Comparison of ENCODE assay signal across 13 cellular contexts in the genomic region with DNA sequence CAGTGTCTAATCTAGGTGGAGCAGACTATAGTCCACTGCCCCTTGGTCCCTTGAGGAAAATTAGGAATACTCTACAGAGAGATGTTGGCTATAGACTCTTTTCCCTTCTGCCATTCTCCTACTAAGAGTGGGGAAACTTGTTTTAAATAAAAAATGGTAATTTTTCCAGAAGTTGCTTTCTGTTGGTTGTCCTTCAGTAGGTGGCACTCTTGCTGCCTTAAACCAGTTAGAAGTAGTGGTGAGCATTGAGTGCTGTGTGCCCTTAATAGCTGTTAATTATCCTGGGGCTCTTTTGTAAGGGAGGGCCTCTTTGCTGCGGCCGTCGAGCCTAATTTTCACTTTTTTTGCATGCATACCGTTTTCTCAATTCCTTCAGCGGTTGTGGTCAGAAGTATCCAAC. TPM values are rescaled to one million over a fixed set of nuclear protein-coding genes. Genes with fewer than 3 reads are reported as not detected.
DNase-seq lines count a peak whose midpoint lies in the region; ATAC-seq and TF ChIP-seq lines count a peak whose summit lies in the region.
"Had no signal": no experiment of that assay in that cellular context is flagged by ENCODE, and none has a peak within 500 bp of the region (broad histone marks: within the 10 kb centered on the region; RNA-seq: fewer than 3 reads in every experiment).

No MANE protein-coding gene starts in this region.

- no peaks in the 10 kb centered on the region for H3K9me3 ChIP-seq in CD4-positive, CD25-positive, alpha-beta regulatory T cell (ENCODE audit: control insufficient read depth in 2 of 2, low read length in 2 of 2)
- H3K9me3 ChIP-seq in ascending aorta = no peaks in the 10 kb centered on the region

- no CpG with 5 or more reads among the region's 5 CpGs for WGBS in mesendoderm (ENCODE audit: extremely low coverage, insufficient coverage, low lambda C conversion rate)

- peaks cover 32% of the 10 kb centered on the region for H3K36me3 Mint-ChIP-seq in CD4-positive, CD25-positive, alpha-beta regulatory T cell
- H3K36me3 Mint-ChIP-seq in HFFc6 (ENCODE audit: low read depth) = peaks cover 7% of the 10 kb centered on the region
- H3K36me3 Mint-ChIP-seq in activated T-helper 17 cell treated with anti-CD3 and anti-CD28 coated beads, Interleukin-2, amount 50 U/mL, for 72 hours (ENCODE audit: low read depth) = peaks cover 61% of the 10 kb centered on the region

- no peak overlapping the region for H3K27ac ChIP-seq in CD4-positive, CD25-positive, alpha-beta regulatory T cell (ENCODE audit: insufficient read depth, low read length, poor library complexity, severe bottlenecking)
- H3K27ac ChIP-seq in mesendoderm (ENCODE audit: low read depth, low read length) (no peak overlapping the region), ascending aorta (no peak overlapping the region)
- H3K27ac ChIP-seq: cardiac muscle cell had no signal

- no peak overlapping the region for H4K8ac ChIP-seq in mesendoderm (ENCODE audit: low read depth, low read length)

- no peak overlapping the region for H4K5ac ChIP-seq in mesendoderm (ENCODE audit: low read length)

- no peak overlapping the region for H3K9ac ChIP-seq in mesendoderm (ENCODE audit: low read length)

- no peak overlapping the region for H2AK5ac ChIP-seq in mesendoderm (ENCODE audit: low read length)

- no peaks in the 10 kb centered on the region for H3K9me3 Mint-ChIP-seq in CD4-positive, CD25-positive, alpha-beta regulatory T cell
- H3K9me3 Mint-ChIP-seq in HFFc6 = no peaks in the 10 kb centered on the region
- H3K9me3 Mint-ChIP-seq in activated T-helper 17 cell treated with anti-CD3 and anti-CD28 coated beads, Interleukin-2, amount 50 U/mL, for 72 hours = no peaks in the 10 kb centered on the region
- H3K9me3 Mint-ChIP-seq: CD4-positive, alpha-beta memory T cell had no signal

- no peak overlapping the region for H3K4me2 ChIP-seq in mesendoderm (ENCODE audit: low read length)

- peak overlapping the region; percentile 49 to 95 (median 79) for H3K4me3 Mint-ChIP-seq in CD4-positive, CD25-positive, alpha-beta regulatory T cell
- no peak overlapping the region for H3K4me3 Mint-ChIP-seq in HFFc6
- H3K4me3 Mint-ChIP-seq in activated T-helper 17 cell treated with anti-CD3 and anti-CD28 coated beads, Interleukin-2, amount 50 U/mL, for 72 hours = peak overlapping the region; percentile 97

- no peak overlapping the region for H3K23ac ChIP-seq in mesendoderm (ENCODE audit: low read length)

- H3K27ac Mint-ChIP-seq in CD4-positive, CD25-positive, alpha-beta regulatory T cell = peak overlapping the region in 2 of 3 donors; percentile 29 to 61
- no peak overlapping the region for H3K27ac Mint-ChIP-seq in HFFc6
- H3K27ac Mint-ChIP-seq in activated T-helper 17 cell treated with anti-CD3 and anti-CD28 coated beads, Interleukin-2, amount 50 U/mL, for 72 hours = peak overlapping the region; percentile 12

- no peak overlapping the region for H3K18ac ChIP-seq in mesendoderm (ENCODE audit: low read length)

- H2BK15ac ChIP-seq in mesendoderm (replicated peaks; ENCODE audit: low read depth) = no peak overlapping the region

- H3K4ac ChIP-seq in mesendoderm (ENCODE audit: low read depth, low read length) = no peak overlapping the region

- H3K27me3 Mint-ChIP-seq in CD4-positive, CD25-positive, alpha-beta regulatory T cell = peaks cover 8% of the 10 kb centered on the region
- H3K27me3 Mint-ChIP-seq in HFFc6 (ENCODE audit: insufficient read depth) = peaks cover 4% of the 10 kb centered on the region; the same call in 1 of the 2 replicates
- H3K27me3 Mint-ChIP-seq in activated T-helper 17 cell treated with anti-CD3 and anti-CD28 coated beads, Interleukin-2, amount 50 U/mL, for 72 hours = no peaks in the 10 kb centered on the region
- H3K27me3 Mint-ChIP-seq: CD4-positive, alpha-beta memory T cell had no signal

- peaks cover 27% of the 10 kb centered on the region for H3K4me1 ChIP-seq in CD4-positive, CD25-positive, alpha-beta regulatory T cell (ENCODE audit: control insufficient read depth, insufficient read depth, low read length, poor library complexity, severe bottlenecking)
- H3K4me1 ChIP-seq in mesendoderm (ENCODE audit: control insufficient read depth, low read depth, low read length) (peaks cover 2% of the 10 kb centered on the region), ascending aorta (peaks cover 4 to 8% of the 10 kb centered on the region in 2 donors)

- H3K27me3 ChIP-seq in CD4-positive, CD25-positive, alpha-beta regulatory T cell (ENCODE audit: control insufficient read depth, insufficient read depth, low read length) = no peaks in the 10 kb centered on the region
- H3K27me3 ChIP-seq in mesendoderm (ENCODE audit: insufficient read depth, low read length, poor library complexity) (no peaks in the 10 kb centered on the region), ascending aorta (no peaks in the 10 kb centered on the region)
- H3K27me3 ChIP-seq: cardiac muscle cell had no signal

- ATAC-seq in CD4-positive, CD25-positive, alpha-beta regulatory T cell (ENCODE audit: low read depth in 2 of 2) = no peak
- ATAC-seq in activated T-helper 17 cell treated with anti-CD3 and anti-CD28 coated beads, Interleukin-2, amount 50 U/mL, for 72 hours (replicated peaks) = no peak
- ATAC-seq: esophagus mucosa had no signal

- intact Hi-C loops in ascending aorta (cut with DNase I) = loop anchor here (10.0 kb wide), 1 partner anchor 111 kb away; no protein-coding TSS in a partner anchor

- DNase-seq in CD4-positive, CD25-positive, alpha-beta regulatory T cell = no peak
- DNase-seq in HFFc6 (no peak), mesendoderm (peak; percentile 20), GM19240 (ENCODE audit: insufficient read length, low spot score) (no peak), mesenteric fat pad (ENCODE audit: low spot score) (no peak), ascending aorta (ENCODE audit: low spot score in 2 of 2) (no peak), erythroblast (lab: John Stamatoyannopoulos, UW) (no peak)
- DNase-seq: CD4-positive, alpha-beta memory T cell; mammary epithelial cell; NCI-H2227 treated with DMSO at 0.1 percent for 48 hours had no signal

- H3K56ac ChIP-seq in mesendoderm (ENCODE audit: low read length) = no peak overlapping the region

- no peak overlapping the region for H2BK5ac ChIP-seq in mesendoderm (ENCODE audit: low read length)

- peaks cover 10% of the 10 kb centered on the region for H3K79me1 ChIP-seq in mesendoderm (ENCODE audit: low read length)

- H3K4me3 ChIP-seq in CD4-positive, CD25-positive, alpha-beta regulatory T cell (ENCODE audit: low read depth, low read length) = no peak overlapping the region
- H3K4me3 ChIP-seq in mesendoderm (ENCODE audit: low read length) (no peak overlapping the region), ascending aorta (no peak overlapping the region)
- H3K4me3 ChIP-seq: cardiac muscle cell had no signal

- TF ChIP-seq POLR2A in erythroblast (IDR thresholded peaks at IDR 0.05; ENCODE audit: low read length) = no peak

- no peak overlapping the region for H2BK120ac ChIP-seq in mesendoderm (ENCODE audit: low read depth, low read length)

- TF ChIP-seq CTCF in HFFc6 (IDR thresholded peaks at IDR 0.05) (peak; percentile 29; the same call in 1 of the 2 replicates), ascending aorta (IDR thresholded peaks at IDR 0.05) (no peak)

- peaks cover 8% of the 10 kb centered on the region for H3K79me2 ChIP-seq in mesendoderm (ENCODE audit: control insufficient read depth, insufficient read depth, low read length)

- peaks cover 47% of the 10 kb centered on the region for H3K36me3 ChIP-seq in CD4-positive, CD25-positive, alpha-beta regulatory T cell (ENCODE audit: control insufficient read depth, insufficient read depth, low read length)
- H3K36me3 ChIP-seq in mesendoderm (ENCODE audit: control insufficient read depth, insufficient read depth, low read length) = no peaks in the 10 kb centered on the region
- H3K36me3 ChIP-seq in ascending aorta = peaks cover 15 to 35% of the 10 kb centered on the region in 2 donors

- H3K4me1 Mint-ChIP-seq in CD4-positive, CD25-positive, alpha-beta regulatory T cell = peaks cover 22 to 68% (median 52%) of the 10 kb centered on the region in 4 donors
- H3K4me1 Mint-ChIP-seq in HFFc6 (ENCODE audit: low read depth) = peaks cover 41% of the 10 kb centered on the region
- H3K4me1 Mint-ChIP-seq in activated T-helper 17 cell treated with anti-CD3 and anti-CD28 coated beads, Interleukin-2, amount 50 U/mL, for 72 hours = peaks cover 20% of the 10 kb centered on the region

RNA-seq across cellular contexts. Expression of a gene that starts 2.8 kb away (rescaled TPM):
- 91.2 TPM for total RNA-seq in CD4-positive, CD25-positive, alpha-beta regulatory T cell
- 10 to 100 TPM; 27.8 to 31.2 (median 29.1) TPM for polyA plus RNA-seq in CD4-positive, CD25-positive, alpha-beta regulatory T cell
- total RNA-seq in HFFc6 (2021; fragmentation: NEBNext Ultra II Directional; extraction: Animal tissue kit (Norgen Biotek cat#: 25700)) = 10 to 100 TPM; 36.1 to 42.2 (median 37.6) TPM
- 10 to 100 TPM; 37.8 to 51.8 TPM for total RNA-seq in activated T-helper 17 cell treated with anti-CD3 and anti-CD28 coated beads, Interleukin-2, amount 50 U/mL, for 72 hours
- 15.6 TPM for polyA plus RNA-seq in mesendoderm (2013, experiment 1 of 2)
- 15.0 TPM for polyA plus RNA-seq in mesendoderm (2013, experiment 2 of 2)
- total RNA-seq in mesenteric fat pad (28.5 TPM), ascending aorta (24.5 TPM)
